ENCODE assay signal across 8 cellular contexts in genomic region chr17:81666092-81666341, GRCh38. TPM values are rescaled to one million over a fixed set of nuclear protein-coding genes. Genes with fewer than 3 reads are reported as not detected.
DNase-seq lines count a peak whose midpoint lies in the region; ATAC-seq and TF ChIP-seq lines count a peak whose summit lies in the region.

No MANE protein-coding gene starts in this region.

- intact Hi-C loops in dorsolateral prefrontal cortex (cut with DNase I): loop anchor here in 1 of 2 donors (2.0 to 5.0 kb wide), 3 partner anchors 17 to 36 kb away; partner anchors contain the start of genes ARL16, MRPL12, NPLOC4 and TSPAN10

- H3K27ac ChIP-seq in AG04450 (ENCODE audit: low read depth, low read length): peak overlapping the region; percentile 61
- peak overlapping the region in 57 of 59 donors; percentile 5 to 92 (median 82) for H3K27ac ChIP-seq in dorsolateral prefrontal cortex

- POLR2A ChIA-PET in AG04450 (lab: Yijun Ruan, JAX): interaction anchor here (0.8 to 1.8 kb wide), 7 partner anchors 10 to 37 kb away, joined by 3 to 7 read pairs (median 4); partner anchors contain the start of genes ARL16, HGS, MRPL12 and NPLOC4

- ATAC-seq in GM21367 (IDR thresholded peaks at IDR 0.05; ENCODE audit: unreplicated experiment) (peak; percentile 9), GM18909 (IDR thresholded peaks at IDR 0.05; ENCODE audit: poor library complexity, unreplicated experiment) (no peak)

- H3K9me3 ChIP-seq in AG04450 (ENCODE audit: control insufficient read depth, insufficient read depth, low read length) (no peaks in the 10 kb centered on the region; the same call in 1 of the 2 replicates), mucosa of stomach (ENCODE audit: control insufficient read depth, low read length) (no peaks in the 10 kb centered on the region)

- CTCF ChIA-PET in AG04450 (lab: Charles Lee): interaction anchor here (1.0 to 1.2 kb wide), 2 partner anchors 10 to 65 kb away, joined by 3 to 4 read pairs; no protein-coding TSS in a partner anchor

- no peaks in the 10 kb centered on the region for H3K27me3 ChIP-seq in AG04450 (ENCODE audit: control insufficient read depth, insufficient read depth, low read length)
- no peaks in the 10 kb centered on the region for H3K27me3 ChIP-seq in dorsolateral prefrontal cortex
- no peaks in the 10 kb centered on the region for H3K27me3 ChIP-seq in mucosa of stomach (ENCODE audit: control insufficient read depth, insufficient read depth, low read length)

- peak overlapping the region; percentile 96 for H3K9ac ChIP-seq in mucosa of stomach (ENCODE audit: low read length)

- TF ChIP-seq CTCF in AG04450 (IDR thresholded peaks at IDR 0.05; ENCODE audit: low read depth, low read length) (no peak), dorsolateral prefrontal cortex (IDR thresholded peaks at IDR 0.05 in 54 of 56, conservative IDR thresholded peaks at IDR 0.05 in 2 of 56; ENCODE audit: low read depth in 1 of 56, partially characterized antibody in 56 of 56) (no peak)

- H3K4me1 ChIP-seq in mucosa of stomach (ENCODE audit: control insufficient read depth, insufficient read depth, low read length): peaks cover 19% of the 10 kb centered on the region

- H3K4me3 ChIP-seq in AG04450 (ENCODE audit: low read depth, low read length) (peak overlapping the region; percentile 85), dorsolateral prefrontal cortex (peak overlapping the region; percentile 65 to 100 (median 96)), mucosa of stomach (ENCODE audit: low read length) (peak overlapping the region; percentile 100)

- no peak for DNase-seq in AG04450 (ENCODE audit: low read depth, low spot score)
- DNase-seq in OCI-M1 (lab: John Stamatoyannopoulos, UW): peak; percentile 59
- no peak for DNase-seq in dorsolateral prefrontal cortex
- no peak for DNase-seq in NCI-H774 (lab: John Stamatoyannopoulos, UW)
- no peak for DNase-seq in cerebellar nuclear complex (lab: John Stamatoyannopoulos, UW)

- H3K36me3 ChIP-seq in mucosa of stomach (ENCODE audit: control insufficient read depth, insufficient read depth, low read length): no peaks in the 10 kb centered on the region

RNA-seq across cellular contexts. Expression of gene OXLD1, which starts 0.4 kb away (rescaled TPM):
- polyA plus RNA-seq in AG04450 (2011; rRNA removed): 13.4 and 17.0 TPM in 2 replicates
- polyA minus RNA-seq in AG04450 (2011; rRNA and poly(A)+ RNA removed): 2.9 and 4.4 TPM in 2 replicates
- total RNA-seq in dorsolateral prefrontal cortex: 10 to 100 TPM; 14.1 to 35.0 (median 24.3) TPM

RNA-seq across cellular contexts. Expression of gene CCDC137, which starts 0.5 kb away (rescaled TPM):
- 10.7 and 10.9 TPM in 2 replicates for polyA plus RNA-seq in AG04450 (2011; rRNA removed)
- 2.2 and 3.9 TPM in 2 replicates for polyA minus RNA-seq in AG04450 (2011; rRNA and poly(A)+ RNA removed)
- total RNA-seq in dorsolateral prefrontal cortex: 10 to 100 TPM in 116 of 120 experiments, 1 to 10 TPM in 4; 9.0 to 20.1 (median 13.5) TPM

RNA-seq across cellular contexts. Expression of gene PDE6G, which starts 9.7 kb away (rescaled TPM):
- 0.51 and 1.0 TPM in 2 replicates for polyA plus RNA-seq in AG04450 (2011; rRNA removed)
- polyA minus RNA-seq in AG04450 (2011; rRNA and poly(A)+ RNA removed): 0.41 TPM in 1 of 2 replicates, not detected in the other
- total RNA-seq in dorsolateral prefrontal cortex: 1 to 10 TPM in 9 of 120 experiments, under 1 TPM in 10, not detected in 101; 0.30 to 1.6 (median 0.82) TPM

RNA-seq across cellular contexts. Expression of gene ARL16, which starts 17.6 kb away (rescaled TPM):
- polyA plus RNA-seq in AG04450 (2011; rRNA removed): 44.7 and 48.0 TPM in 2 replicates
- 15.2 and 22.4 TPM in 2 replicates for polyA minus RNA-seq in AG04450 (2011; rRNA and poly(A)+ RNA removed)
- total RNA-seq in dorsolateral prefrontal cortex: 10 to 100 TPM; 20.4 to 50.6 (median 36.9) TPM

RNA-seq across cellular contexts. Expression of gene HGS, which starts 17.8 kb away (rescaled TPM):
- 71.5 and 83.0 TPM in 2 replicates for polyA plus RNA-seq in AG04450 (2011; rRNA removed)
- 145 and 167 TPM in 2 replicates for polyA minus RNA-seq in AG04450 (2011; rRNA and poly(A)+ RNA removed)
- total RNA-seq in dorsolateral prefrontal cortex: 100 to 1,000 TPM in 83 of 120 experiments, 10 to 100 TPM in 37; 84.6 to 142 (median 106) TPM
